ENCODE assay signal across 11 cellular contexts in genomic region chr17:47987240-47987835, GRCh38. TPM values are rescaled to one million over a fixed set of nuclear protein-coding genes. Genes with fewer than 3 reads are reported as not detected.
DNase-seq lines count a peak whose midpoint lies in the region; ATAC-seq, FAIRE-seq and TF ChIP-seq lines count a peak whose summit lies in the region.
"Had no signal": no experiment of that assay in that cellular context is flagged by ENCODE, and none has a peak within 500 bp of the region (broad histone marks: within the 10 kb centered on the region; RNA-seq: fewer than 3 reads in every experiment).

No MANE protein-coding gene starts in this region.

- in situ Hi-C loops in gastrocnemius medialis (cut with MboI; ENCODE audit: low sequenced_read_pairs in 4 of 4): no loop called here

- H3K4me3 Mint-ChIP-seq in neural progenitor cell: peak overlapping the region; percentile 72
- H3K4me3 Mint-ChIP-seq: activated naive CD8-positive, alpha-beta T cell treated with anti-CD3 and anti-CD28 coated beads, Interleukin-2, amount 10 ng/mL, durations not matched to agents 7 days and 5 days had no signal

- H3K36me3 ChIP-seq in ectodermal cell (ENCODE audit: control insufficient read depth, insufficient read depth, low read length) (peaks cover 9% of the 10 kb centered on the region), neural progenitor cell (no peaks in the 10 kb centered on the region), gastrocnemius medialis (peaks cover 0 to 8% of the 10 kb centered on the region in 2 donors)

- no peak overlapping the region for H3K9ac ChIP-seq in neural progenitor cell

- no peaks in the 10 kb centered on the region for H3K79me2 ChIP-seq in neural progenitor cell (ENCODE audit: low read depth)

- no peaks in the 10 kb centered on the region for H3K9me3 Mint-ChIP-seq in neural progenitor cell
- H3K9me3 Mint-ChIP-seq: activated naive CD8-positive, alpha-beta T cell treated with anti-CD3 and anti-CD28 coated beads, Interleukin-2, amount 10 ng/mL, durations not matched to agents 7 days and 5 days had no signal

- H3K4me2 ChIP-seq in neural progenitor cell: peak overlapping the region; percentile 54

- H3K4me1 ChIP-seq in ectodermal cell (ENCODE audit: control insufficient read depth, insufficient read depth, low read length) (peaks cover 52% of the 10 kb centered on the region), neural progenitor cell (peaks cover 69% of the 10 kb centered on the region), gastrocnemius medialis (no peaks in the 10 kb centered on the region)
- H3K4me1 ChIP-seq: testis had no signal

- H3K36me3 Mint-ChIP-seq in neural progenitor cell: peaks cover 9% of the 10 kb centered on the region

- H3K9me3 ChIP-seq in ectodermal cell (ENCODE audit: control insufficient read depth, low read length) (no peaks in the 10 kb centered on the region), neural progenitor cell (ENCODE audit: low read depth) (no peaks in the 10 kb centered on the region), gastrocnemius medialis (no peaks in the 10 kb centered on the region)
- H3K9me3 ChIP-seq: testis had no signal

- DNase-seq in DMS53 (lab: John Stamatoyannopoulos, UW) (peak; percentile 76), NCI-H2107 (lab: John Stamatoyannopoulos, UW) (peak; percentile 46), neural progenitor cell (ENCODE audit: low spot score) (peak; percentile 91), C1 segment of cervical spinal cord (lab: John Stamatoyannopoulos, UW) (no peak), RCC 7860 (ENCODE audit: low spot score) (no peak), GF-D8 (lab: John Stamatoyannopoulos, UW) (no peak), gastrocnemius medialis (no peak)
- DNase-seq: activated naive CD8-positive, alpha-beta T cell treated with anti-CD3 and anti-CD28 coated beads, Interleukin-2, amount 10 ng/mL, durations not matched to agents 7 days and 5 days; T-helper 9 cell; testis had no signal

- intact Hi-C loops in gastrocnemius medialis (cut with DNase I; ENCODE audit: low total_unique reads): no loop called here

- H3K27me3 ChIP-seq in ectodermal cell (ENCODE audit: control insufficient read depth, insufficient read depth, low read length, poor library complexity, severe bottlenecking): no peaks in the 10 kb centered on the region
- no peaks in the 10 kb centered on the region for H3K27me3 ChIP-seq in neural progenitor cell
- no peaks in the 10 kb centered on the region for H3K27me3 ChIP-seq in gastrocnemius medialis
- H3K27me3 ChIP-seq: testis had no signal

- H2AFZ ChIP-seq in neural progenitor cell (replicated peaks): no peak overlapping the region

- H3K4me1 Mint-ChIP-seq in neural progenitor cell: peaks cover 79% of the 10 kb centered on the region

- WGBS in ectodermal cell, 2 experiments: 22 to 23% methylated on average over 17 of the region's 17 CpGs

- no peak overlapping the region for H3K4me3 ChIP-seq in ectodermal cell (ENCODE audit: insufficient read depth, low read depth, low read length)
- no peak overlapping the region for H3K4me3 ChIP-seq in neural progenitor cell
- H3K4me3 ChIP-seq in gastrocnemius medialis: no peak overlapping the region
- H3K4me3 ChIP-seq: testis had no signal

- no peaks in the 10 kb centered on the region for H4K20me1 ChIP-seq in neural progenitor cell (ENCODE audit: low read depth)

- peaks cover 72% of the 10 kb centered on the region for H3F3A ChIP-seq in neural progenitor cell (ENCODE audit: low read depth)

- H3K27ac ChIP-seq in ectodermal cell (ENCODE audit: insufficient read depth, low read depth, low read length, poor library complexity, severe bottlenecking): peak overlapping the region; percentile 47
- peak overlapping the region; percentile 10 for H3K27ac ChIP-seq in neural progenitor cell
- H3K27ac ChIP-seq in gastrocnemius medialis: no peak overlapping the region
- H3K27ac ChIP-seq: testis had no signal

- no peak for ATAC-seq in gastrocnemius medialis

- TF ChIP-seq CTCF in neural progenitor cell (IDR thresholded peaks at IDR 0.05) (no peak), gastrocnemius medialis (IDR thresholded peaks at IDR 0.05 in 4 of 5, conservative IDR thresholded peaks at IDR 0.05 in 1 of 5) (no peak)

- H3K27me3 Mint-ChIP-seq in neural progenitor cell (ENCODE audit: insufficient read depth, low read depth): peaks cover 8% of the 10 kb centered on the region

- peak overlapping the region; percentile 98 for H3K27ac Mint-ChIP-seq in neural progenitor cell
- H3K27ac Mint-ChIP-seq: activated naive CD8-positive, alpha-beta T cell treated with anti-CD3 and anti-CD28 coated beads, Interleukin-2, amount 10 ng/mL, durations not matched to agents 7 days and 5 days had no signal

- FAIRE-seq in RCC 7860 (lab: Jason Lieb, UNC): no peak

- TF ChIP-seq POLR2A in gastrocnemius medialis (IDR thresholded peaks at IDR 0.05): no peak

RNA-seq across cellular contexts. Expression of gene CDK5RAP3, which starts 16.4 kb away (rescaled TPM):
- 287 TPM for polyA plus RNA-seq in ectodermal cell (2013, experiment 1 of 4)
- 274 TPM for polyA plus RNA-seq in ectodermal cell (2013, experiment 2 of 4)
- polyA plus RNA-seq in ectodermal cell (2013, experiment 3 of 4): 213 TPM
- 230 TPM for polyA plus RNA-seq in ectodermal cell (2013, experiment 4 of 4)
- total RNA-seq in neural progenitor cell (ENCODE audit: low replicate concordance) (104 and 168 TPM in 2 replicates), gastrocnemius medialis (10 to 100 TPM; 14.2 to 35.9 (median 27.8) TPM)

RNA-seq across cellular contexts. Expression of gene PRR15L, which starts 29.7 kb away (rescaled TPM):
- not detected for polyA plus RNA-seq in ectodermal cell (2013, experiment 1 of 4)
- polyA plus RNA-seq in ectodermal cell (2013, experiment 2 of 4): 0.12 TPM
- polyA plus RNA-seq in ectodermal cell (2013, experiment 3 of 4): not detected
- polyA plus RNA-seq in ectodermal cell (2013, experiment 4 of 4): not detected
- total RNA-seq in neural progenitor cell (ENCODE audit: low replicate concordance) (not detected in 2 replicates), gastrocnemius medialis (under 1 TPM in 1 of 4 donors, not detected in 3; 0.87 TPM)
- total RNA-seq: activated naive CD8-positive, alpha-beta T cell treated with anti-CD3 and anti-CD28 coated beads, Interleukin-2, amount 10 ng/mL, durations not matched to agents 7 days and 5 days had no signal

RNA-seq across cellular contexts. Expression of gene PNPO, which starts 46.0 kb away (rescaled TPM):
- 13.1 TPM for polyA plus RNA-seq in ectodermal cell (2013, experiment 1 of 4)
- 12.6 TPM for polyA plus RNA-seq in ectodermal cell (2013, experiment 2 of 4)
- 7.5 TPM for polyA plus RNA-seq in ectodermal cell (2013, experiment 3 of 4)
- polyA plus RNA-seq in ectodermal cell (2013, experiment 4 of 4): 11.0 TPM
- total RNA-seq in neural progenitor cell (ENCODE audit: low replicate concordance) (8.0 and 9.1 TPM in 2 replicates), gastrocnemius medialis (10 to 100 TPM; 27.9 to 64.0 (median 41.5) TPM)

RNA-seq across cellular contexts. Expression of gene COPZ2, which starts 50.3 kb away (rescaled TPM):
- polyA plus RNA-seq in ectodermal cell (2013, experiment 1 of 4): 1.5 TPM
- polyA plus RNA-seq in ectodermal cell (2013, experiment 2 of 4): 0.69 TPM
- polyA plus RNA-seq in ectodermal cell (2013, experiment 3 of 4): 0.96 TPM
- 2.1 TPM for polyA plus RNA-seq in ectodermal cell (2013, experiment 4 of 4)
- total RNA-seq in neural progenitor cell (ENCODE audit: low replicate concordance) (0.30 and 0.74 TPM in 2 replicates), gastrocnemius medialis (10 to 100 TPM; 40.5 to 76.9 (median 52.8) TPM)

Comparison
In these comparisons a context has a peak if more than half of its experiments do, and no peak if none do; other contexts are left out.
1. DNase-seq: peak in DMS53 (single experiment), NCI-H2107 (single experiment) and neural progenitor cell (single experiment); none in C1 segment of cervical spinal cord (0 of 14), RCC 7860 (single experiment), GF-D8 (single experiment) and gastrocnemius medialis (0 of 2).
2. H3K27ac ChIP-seq: peak in ectodermal cell (single experiment) and neural progenitor cell (single experiment); none in gastrocnemius medialis (0 of 4).